Comparison of ENCODE assay signal across 21 cellular contexts in genomic region chr9:132756214-132756799, GRCh38.
DNase-seq lines count a peak whose midpoint lies in the region; ATAC-seq, FAIRE-seq and TF ChIP-seq lines count a peak whose summit lies in the region.
"Had no signal": no experiment of that assay in that cellular context is flagged by ENCODE, and none has a peak within 500 bp of the region (broad histone marks: within the 10 kb centered on the region; RNA-seq: fewer than 3 reads in every experiment).

No MANE protein-coding gene starts in this region.

- H2AFZ ChIP-seq in GM23338 (peak overlapping the region; percentile 20; the same call in 1 of the 2 replicates), keratinocyte (ENCODE audit: control insufficient read depth, low read length) (no peak overlapping the region), trophoblast cell (ENCODE audit: insufficient read depth, low read length, poor library complexity) (peak overlapping the region; percentile 24)
- H2AFZ ChIP-seq: GM23248 had no signal

- no peaks in the 10 kb centered on the region for H3K9me2 ChIP-seq in GM23338 (ENCODE audit: insufficient read depth)

- ATAC-seq in GM23338 (peak; percentile 56), GM21619 (IDR thresholded peaks at IDR 0.05; ENCODE audit: unreplicated experiment) (no peak)
- ATAC-seq: PC-3 had no signal

- no peak overlapping the region for H4K12ac ChIP-seq in trophoblast cell (ENCODE audit: low read depth, low read length)

- H3K4me3 Mint-ChIP-seq in GM23338 = no peak overlapping the region
- H3K4me3 Mint-ChIP-seq: B cell; CD4-positive, alpha-beta memory T cell had no signal

- H3K9me3 Mint-ChIP-seq in GM23338 = no peaks in the 10 kb centered on the region
- H3K9me3 Mint-ChIP-seq: CD4-positive, alpha-beta memory T cell had no signal

- H3F3A ChIP-seq in GM23338 (replicated peaks; ENCODE audit: low read depth) = no peaks in the 10 kb centered on the region

- no peaks in the 10 kb centered on the region for H3K36me3 ChIP-seq in BLaER1 treated with 17β-estradiol and CSF1 and Interleukin-3, amounts not matched to agents 10 nM and 100 nM
- no peaks in the 10 kb centered on the region for H3K36me3 ChIP-seq in GM23338 (ENCODE audit: insufficient read depth)
- no peaks in the 10 kb centered on the region for H3K36me3 ChIP-seq in keratinocyte (ENCODE audit: control insufficient read depth in 2 of 2, extremely low read depth in 1 of 2, insufficient read depth in 2 of 2, low read length in 2 of 2)
- H3K36me3 ChIP-seq in trophoblast cell (ENCODE audit: control insufficient read depth in 1 of 2, insufficient read depth in 2 of 2, low read length in 2 of 2) = no peaks in the 10 kb centered on the region

- no peak overlapping the region for H3K9ac ChIP-seq in BLaER1 treated with 17β-estradiol and CSF1 and Interleukin-3, amounts not matched to agents 10 nM and 100 nM
- H3K9ac ChIP-seq in keratinocyte (ENCODE audit: control insufficient read depth, extremely low read depth, insufficient read depth, low read length) = no peak overlapping the region
- H3K9ac ChIP-seq in trophoblast cell (ENCODE audit: low read length) = no peak overlapping the region
- H3K9ac ChIP-seq: GM23248 had no signal

- peaks cover 6 to 30% (median 23%) of the 10 kb centered on the region in 10 experiments; a peak in 19 of 20 replicates for H3K4me1 ChIP-seq in BLaER1 treated with 17β-estradiol and CSF1 and Interleukin-3, amounts not matched to agents 10 nM and 100 nM
- H3K4me1 ChIP-seq in GM23338 (ENCODE audit: insufficient read depth) = peaks cover 8% of the 10 kb centered on the region
- H3K4me1 ChIP-seq in keratinocyte (ENCODE audit: control insufficient read depth, extremely low read depth, insufficient read depth, low read length) = no peaks in the 10 kb centered on the region
- no peaks in the 10 kb centered on the region for H3K4me1 ChIP-seq in trophoblast cell (ENCODE audit: control insufficient read depth in 1 of 2, insufficient read depth in 2 of 2, low read length in 2 of 2)

- H3K27ac Mint-ChIP-seq in GM23338 = no peak overlapping the region
- H3K27ac Mint-ChIP-seq: B cell; CD4-positive, alpha-beta memory T cell had no signal

- H3K79me2 ChIP-seq in GM23338 (replicated peaks; ENCODE audit: insufficient read depth) (no peaks in the 10 kb centered on the region), keratinocyte (ENCODE audit: control insufficient read depth, insufficient read depth, low read length) (no peaks in the 10 kb centered on the region), trophoblast cell (ENCODE audit: control insufficient read depth, insufficient read depth, low read length, poor library complexity) (no peaks in the 10 kb centered on the region)

- no peaks in the 10 kb centered on the region for H3K27me3 ChIP-seq in BLaER1 treated with 17β-estradiol and CSF1 and Interleukin-3, amounts not matched to agents 10 nM and 100 nM
- no peaks in the 10 kb centered on the region for H3K27me3 ChIP-seq in GM23338 (ENCODE audit: insufficient read depth)
- peaks cover 32% of the 10 kb centered on the region for H3K27me3 ChIP-seq in keratinocyte (ENCODE audit: control insufficient read depth, extremely low read depth, insufficient read depth, low read length)
- no peaks in the 10 kb centered on the region for H3K27me3 ChIP-seq in trophoblast cell (ENCODE audit: insufficient read depth, low read length)

- dilution Hi-C loops in keratinocyte (cut with MboI; ENCODE audit: extremely low pct_ligation_motif_present, low sequenced_read_pairs) = no loop called here

- peaks cover 1% of the 10 kb centered on the region for H3K79me1 ChIP-seq in trophoblast cell (ENCODE audit: low read length)

- H2BK5ac ChIP-seq in trophoblast cell (ENCODE audit: low read depth, low read length, poor library complexity) = no peak overlapping the region

- H3K4me2 ChIP-seq in BLaER1 treated with 17β-estradiol and CSF1 and Interleukin-3, amounts not matched to agents 10 nM and 100 nM = peak overlapping the region; percentile 8 to 73 (median 63); a peak in 21 of 22 replicates
- H3K4me2 ChIP-seq in GM23338 (no peak overlapping the region), keratinocyte (ENCODE audit: control insufficient read depth, extremely low read depth, insufficient read depth, low read depth, low read length) (peak overlapping the region; percentile 12), trophoblast cell (ENCODE audit: low read length) (no peak overlapping the region)

- no peak for DNase-seq in GM23338 (ENCODE audit: low spot score)
- no peak for DNase-seq in keratinocyte (ENCODE audit: low read depth, low spot score)
- peak in 1 of 2 donors; percentile 4 for DNase-seq in trophoblast cell
- DNase-seq in GM19240 (ENCODE audit: insufficient read length, low spot score) = no peak
- DNase-seq in LoVo (ENCODE audit: low spot score) = no peak
- no peak for DNase-seq in NCI-H2081 (lab: John Stamatoyannopoulos, UW)
- DNase-seq: ACHN; CD4-positive, alpha-beta memory T cell; DMS79; GM23248; MV-4-11; NCI-H1417 treated with DMSO at 0.1 percent for 48 hours; NCI-H2029; NCI-H510A treated with DMSO at 0.1 percent for 48 hours; NCI-H82; PC-3 had no signal

- no peak overlapping the region for H2BK12ac ChIP-seq in trophoblast cell (ENCODE audit: low read length)

- H4K20me1 ChIP-seq in BLaER1 treated with 17β-estradiol and CSF1 and Interleukin-3, amounts not matched to agents 10 nM and 100 nM = no peaks in the 10 kb centered on the region
- H4K20me1 ChIP-seq in GM23338 (replicated peaks; ENCODE audit: insufficient read depth) (no peaks in the 10 kb centered on the region), keratinocyte (ENCODE audit: control insufficient read depth, extremely low read depth, insufficient read depth, low read length) (no peaks in the 10 kb centered on the region)

- no peaks in the 10 kb centered on the region for H3K9me1 ChIP-seq in keratinocyte (ENCODE audit: control insufficient read depth, extremely low read depth, insufficient read depth, low read length)

- no peak for FAIRE-seq in keratinocyte (lab: Jason Lieb, UNC)
- FAIRE-seq: D721Med, G401.6 had no signal

- H4K8ac ChIP-seq in trophoblast cell (ENCODE audit: low read depth, low read length) = no peak overlapping the region

- H3K9me3 ChIP-seq in BLaER1 treated with 17β-estradiol and CSF1 and Interleukin-3, amounts not matched to agents 10 nM and 100 nM (replicated peaks in 1 of 11) = no peaks in the 10 kb centered on the region
- H3K9me3 ChIP-seq in keratinocyte (ENCODE audit: control insufficient read depth, low read depth, low read length) (no peaks in the 10 kb centered on the region), trophoblast cell (ENCODE audit: insufficient read depth, low read depth, low read length) (no peaks in the 10 kb centered on the region)

- H3K4ac ChIP-seq in trophoblast cell (ENCODE audit: low read depth, low read length) = no peak overlapping the region

- no peak overlapping the region for H3K27ac ChIP-seq in BLaER1 treated with 17β-estradiol and CSF1 and Interleukin-3, amounts not matched to agents 10 nM and 100 nM
- H3K27ac ChIP-seq in GM23338 (ENCODE audit: low read depth) (no peak overlapping the region), keratinocyte (ENCODE audit: control insufficient read depth, insufficient read depth, low read length) (no peak overlapping the region), trophoblast cell (ENCODE audit: low read depth, low read length) (no peak overlapping the region)
- H3K27ac ChIP-seq: GM23248 had no signal

- H3K4me3 ChIP-seq in BLaER1 treated with 17β-estradiol and CSF1 and Interleukin-3, amounts not matched to agents 10 nM and 100 nM = no peak overlapping the region
- H3K4me3 ChIP-seq in GM23338 = no peak overlapping the region
- no peak overlapping the region for H3K4me3 ChIP-seq in keratinocyte (ENCODE audit: control insufficient read depth in 2 of 3, extremely low read depth in 1 of 3, insufficient read depth in 2 of 3, low read depth in 1 of 3, low read length in 3 of 3)
- H3K4me3 ChIP-seq in trophoblast cell (ENCODE audit: low read depth, low read length) = no peak overlapping the region
- H3K4me3 ChIP-seq: GM23248 had no signal

- H3K18ac ChIP-seq in trophoblast cell (ENCODE audit: low read length) = no peak overlapping the region

- no peak for TF ChIP-seq CTCF in GM23338 (conservative IDR thresholded peaks at IDR 0.05; ENCODE audit: low read depth in 2 of 2)
- no peak for TF ChIP-seq CTCF in keratinocyte (optimal IDR thresholded peaks at IDR 0.05 in 1 of 3, IDR thresholded peaks at IDR 0.05 in 1 of 3, conservative IDR thresholded peaks at IDR 0.05 in 1 of 3; ENCODE audit: extremely low read depth in 1 of 3, insufficient read depth in 2 of 3, low read length in 3 of 3)

- peaks cover 3% of the 10 kb centered on the region for H3K27me3 Mint-ChIP-seq in GM23338 (ENCODE audit: insufficient read depth, low read depth, poor library complexity)

- no CpG with 5 or more reads among the region's 16 CpGs for WGBS in trophoblast cell (ENCODE audit: extremely low coverage, insufficient coverage, insufficient read length)

- H2BK120ac ChIP-seq in trophoblast cell (ENCODE audit: insufficient read depth, low read length, poor library complexity) = no peak overlapping the region

- H4K91ac ChIP-seq in trophoblast cell (ENCODE audit: low read depth, low read length) = no peak overlapping the region

- H2AK5ac ChIP-seq in trophoblast cell (ENCODE audit: low read length) = no peak overlapping the region

- H3K14ac ChIP-seq in trophoblast cell (ENCODE audit: low read length) = no peak overlapping the region

- peaks cover 28% of the 10 kb centered on the region for H3K4me1 Mint-ChIP-seq in GM23338
- H3K4me1 Mint-ChIP-seq: B cell; CD4-positive, alpha-beta memory T cell had no signal

- H3K23ac ChIP-seq in trophoblast cell (ENCODE audit: low read length) = no peak overlapping the region

- no peaks in the 10 kb centered on the region for H3K36me3 Mint-ChIP-seq in GM23338 (ENCODE audit: low read depth)
- H3K36me3 Mint-ChIP-seq: CD4-positive, alpha-beta memory T cell had no signal

TF ChIP-seq in GM23338, 12 proteins besides CTCF, POLR2A, EP300 and RAD21 (continues in another document):
- TF ChIP-seq STAT1 (IDR thresholded peaks at IDR 0.05; ENCODE audit: unreplicated experiment) (no peak), POLR2AphosphoS5 (IDR thresholded peaks at IDR 0.05; ENCODE audit: low read depth) (no peak), JUNB (IDR thresholded peaks at IDR 0.05; ENCODE audit: unreplicated experiment) (no peak), EZH2 (IDR thresholded peaks at IDR 0.05; ENCODE audit: low read depth, unreplicated experiment) (no peak)

Comparison
In these comparisons a context has a peak if more than half of its experiments do, and no peak if none do; other contexts are left out.
1. H3K4me2 ChIP-seq: peak in BLaER1 treated with 17β-estradiol and CSF1 and Interleukin-3, amounts not matched to agents 10 nM and 100 nM (11 of 11) and keratinocyte (single experiment); none in GM23338 (single experiment) and trophoblast cell (single experiment).